In the genomic region with DNA sequence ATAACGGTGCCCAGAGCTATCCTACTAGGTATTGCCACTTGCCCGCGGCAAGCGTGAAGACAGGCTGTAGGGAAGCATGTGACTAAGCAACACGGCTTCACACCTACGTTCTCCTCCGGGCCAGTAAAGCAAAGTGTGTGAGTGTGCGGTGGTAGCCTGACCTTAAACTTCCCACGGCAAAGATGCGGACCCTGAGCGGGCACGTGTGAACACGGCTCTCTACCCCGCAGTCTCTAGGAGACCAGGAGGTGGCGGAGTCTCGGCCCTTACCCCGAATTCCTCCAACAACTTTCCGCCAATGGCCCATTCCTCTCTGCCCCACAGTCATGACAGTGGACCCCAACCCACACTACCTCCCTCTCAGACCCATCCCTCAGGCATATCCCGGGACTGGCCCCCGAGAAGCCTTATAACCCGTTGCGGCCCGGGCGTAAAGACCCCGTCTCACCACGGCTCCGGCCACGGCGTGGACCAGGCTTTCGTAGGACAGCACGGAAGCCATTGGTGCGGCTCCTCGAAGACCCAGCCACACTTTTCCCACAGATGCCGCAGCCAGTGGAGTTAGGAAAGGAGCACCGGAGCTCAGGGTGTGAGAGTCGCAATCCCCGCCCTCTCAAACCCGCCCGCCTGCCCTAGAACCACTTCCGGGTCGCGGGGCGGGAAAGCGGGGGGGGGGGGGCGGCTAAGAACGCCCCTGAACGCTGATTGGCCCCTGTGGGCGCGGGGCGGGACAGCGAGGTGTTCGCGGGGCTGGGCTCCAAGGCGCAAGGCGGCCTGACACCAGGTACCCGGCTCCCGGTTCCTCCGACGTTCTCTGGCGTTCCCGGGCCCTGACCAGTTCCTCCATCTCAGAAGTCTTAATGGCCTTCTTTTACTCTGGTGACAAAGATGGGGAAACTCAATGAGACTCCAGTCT, we compare ENCODE assay signal across 1 cellular context.
A peak's percentile ranks its signal among the peaks of the same experiment; 100 is the strongest.
TF ChIP-seq lines count a peak whose summit lies in the region.

A gene with protein sequence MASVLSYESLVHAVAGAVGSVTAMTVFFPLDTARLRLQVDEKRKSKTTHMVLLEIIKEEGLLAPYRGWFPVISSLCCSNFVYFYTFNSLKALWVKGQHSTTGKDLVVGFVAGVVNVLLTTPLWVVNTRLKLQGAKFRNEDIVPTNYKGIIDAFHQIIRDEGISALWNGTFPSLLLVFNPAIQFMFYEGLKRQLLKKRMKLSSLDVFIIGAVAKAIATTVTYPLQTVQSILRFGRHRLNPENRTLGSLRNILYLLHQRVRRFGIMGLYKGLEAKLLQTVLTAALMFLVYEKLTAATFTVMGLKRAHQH (minus strand): TSS at position 600 of the 916 bp plus-strand sequence. CDS start 98 bp downstream, at position 502.

TF ChIP-seq in HepG2, 621 proteins besides CTCF, POLR2A, EP300 and RAD21 (continued from another document and continues in another):
- TF ChIP-seq KLF15 (CRISPR knock-in tag; IDR thresholded peaks at IDR 0.05; ENCODE audit: borderline replicate concordance), result no peak
- no peak for TF ChIP-seq POLR2AphosphoS2 (IDR thresholded peaks at IDR 0.05; ENCODE audit: low read depth, low read length)
- TF ChIP-seq MAFF (IDR thresholded peaks at IDR 0.05; ENCODE audit: low read depth, low read length), result no peak
- no peak for TF ChIP-seq TAF15 (IDR thresholded peaks at IDR 0.05; ENCODE audit: low read depth, low read length, poor library complexity, severe bottlenecking)
- no peak for TF ChIP-seq MTF1 (CRISPR knock-in tag; IDR thresholded peaks at IDR 0.05)
- no peak; the same call in 1 of the 2 replicates for TF ChIP-seq ZNF891 (CRISPR knock-in tag; IDR thresholded peaks at IDR 0.05)
- TF ChIP-seq ASH2L (IDR thresholded peaks at IDR 0.05; ENCODE audit: insufficient read length, low read depth, low read length), result peak; percentile 94
- no peak for TF ChIP-seq ZNF546 (CRISPR knock-in tag; conservative IDR thresholded peaks at IDR 0.05)
- TF ChIP-seq, protein P1, sequence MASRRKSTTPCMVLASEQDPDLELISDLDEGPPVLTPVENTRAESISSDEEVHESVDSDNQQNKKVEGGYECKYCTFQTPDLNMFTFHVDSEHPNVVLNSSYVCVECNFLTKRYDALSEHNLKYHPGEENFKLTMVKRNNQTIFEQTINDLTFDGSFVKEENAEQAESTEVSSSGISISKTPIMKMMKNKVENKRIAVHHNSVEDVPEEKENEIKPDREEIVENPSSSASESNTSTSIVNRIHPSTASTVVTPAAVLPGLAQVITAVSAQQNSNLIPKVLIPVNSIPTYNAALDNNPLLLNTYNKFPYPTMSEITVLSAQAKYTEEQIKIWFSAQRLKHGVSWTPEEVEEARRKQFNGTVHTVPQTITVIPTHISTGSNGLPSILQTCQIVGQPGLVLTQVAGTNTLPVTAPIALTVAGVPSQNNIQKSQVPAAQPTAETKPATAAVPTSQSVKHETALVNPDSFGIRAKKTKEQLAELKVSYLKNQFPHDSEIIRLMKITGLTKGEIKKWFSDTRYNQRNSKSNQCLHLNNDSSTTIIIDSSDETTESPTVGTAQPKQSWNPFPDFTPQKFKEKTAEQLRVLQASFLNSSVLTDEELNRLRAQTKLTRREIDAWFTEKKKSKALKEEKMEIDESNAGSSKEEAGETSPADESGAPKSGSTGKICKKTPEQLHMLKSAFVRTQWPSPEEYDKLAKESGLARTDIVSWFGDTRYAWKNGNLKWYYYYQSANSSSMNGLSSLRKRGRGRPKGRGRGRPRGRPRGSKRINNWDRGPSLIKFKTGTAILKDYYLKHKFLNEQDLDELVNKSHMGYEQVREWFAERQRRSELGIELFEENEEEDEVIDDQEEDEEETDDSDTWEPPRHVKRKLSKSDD (CRISPR knock-in tag; IDR thresholded peaks at IDR 0.05; ENCODE audit: low read depth), result no peak
- no peak for TF ChIP-seq PRPF4 (IDR thresholded peaks at IDR 0.05; ENCODE audit: low read depth, low read length, poor library complexity, severe bottlenecking)
- no peak for TF ChIP-seq SOX6 (IDR thresholded peaks at IDR 0.05)
- peak; percentile 57 for TF ChIP-seq SOX6 (CRISPR knock-in tag; IDR thresholded peaks at IDR 0.05)
- no peak; the same call in 1 of the 2 replicates for TF ChIP-seq KDM3A (CRISPR knock-in tag; IDR thresholded peaks at IDR 0.05; ENCODE audit: low read depth)
- TF ChIP-seq RNF2 (conservative IDR thresholded peaks at IDR 0.05; ENCODE audit: low read depth), result 0 out of 2 replicates have a peak, but pooled peaks have one; percentile 53
- peak; percentile 23; the same call in 1 of the 2 replicates for TF ChIP-seq ZNF772 (CRISPR knock-in tag; IDR thresholded peaks at IDR 0.05)
- TF ChIP-seq ZNF431 (CRISPR knock-in tag; IDR thresholded peaks at IDR 0.05; ENCODE audit: borderline replicate concordance, low read depth), result no peak
- TF ChIP-seq EEA1 (CRISPR knock-in tag; IDR thresholded peaks at IDR 0.05; ENCODE audit: borderline replicate concordance), result no peak
- TF ChIP-seq AGO2 (optimal IDR thresholded peaks at IDR 0.05; ENCODE audit: low read depth, low read length), result peak; percentile 49
- TF ChIP-seq ZNF30 (CRISPR knock-in tag; IDR thresholded peaks at IDR 0.05), result no peak
- TF ChIP-seq ZFAT (CRISPR knock-in tag; conservative IDR thresholded peaks at IDR 0.05), result no peak
- TF ChIP-seq, protein P2, sequence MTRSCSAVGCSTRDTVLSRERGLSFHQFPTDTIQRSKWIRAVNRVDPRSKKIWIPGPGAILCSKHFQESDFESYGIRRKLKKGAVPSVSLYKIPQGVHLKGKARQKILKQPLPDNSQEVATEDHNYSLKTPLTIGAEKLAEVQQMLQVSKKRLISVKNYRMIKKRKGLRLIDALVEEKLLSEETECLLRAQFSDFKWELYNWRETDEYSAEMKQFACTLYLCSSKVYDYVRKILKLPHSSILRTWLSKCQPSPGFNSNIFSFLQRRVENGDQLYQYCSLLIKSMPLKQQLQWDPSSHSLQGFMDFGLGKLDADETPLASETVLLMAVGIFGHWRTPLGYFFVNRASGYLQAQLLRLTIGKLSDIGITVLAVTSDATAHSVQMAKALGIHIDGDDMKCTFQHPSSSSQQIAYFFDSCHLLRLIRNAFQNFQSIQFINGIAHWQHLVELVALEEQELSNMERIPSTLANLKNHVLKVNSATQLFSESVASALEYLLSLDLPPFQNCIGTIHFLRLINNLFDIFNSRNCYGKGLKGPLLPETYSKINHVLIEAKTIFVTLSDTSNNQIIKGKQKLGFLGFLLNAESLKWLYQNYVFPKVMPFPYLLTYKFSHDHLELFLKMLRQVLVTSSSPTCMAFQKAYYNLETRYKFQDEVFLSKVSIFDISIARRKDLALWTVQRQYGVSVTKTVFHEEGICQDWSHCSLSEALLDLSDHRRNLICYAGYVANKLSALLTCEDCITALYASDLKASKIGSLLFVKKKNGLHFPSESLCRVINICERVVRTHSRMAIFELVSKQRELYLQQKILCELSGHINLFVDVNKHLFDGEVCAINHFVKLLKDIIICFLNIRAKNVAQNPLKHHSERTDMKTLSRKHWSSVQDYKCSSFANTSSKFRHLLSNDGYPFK (CRISPR knock-in tag; IDR thresholded peaks at IDR 0.05; ENCODE audit: borderline replicate concordance), result peak; percentile 78; the same call in 1 of the 2 replicates
- no peak for TF ChIP-seq PPARG (CRISPR knock-in tag; conservative IDR thresholded peaks at IDR 0.05)
- peak; percentile 84 for TF ChIP-seq ZNF883 (CRISPR knock-in tag; IDR thresholded peaks at IDR 0.05; ENCODE audit: not compliant biosample characterization)
- TF ChIP-seq ARHGAP35 (CRISPR knock-in tag; IDR thresholded peaks at IDR 0.05; ENCODE audit: borderline replicate concordance), result no peak
- TF ChIP-seq, protein P3, sequence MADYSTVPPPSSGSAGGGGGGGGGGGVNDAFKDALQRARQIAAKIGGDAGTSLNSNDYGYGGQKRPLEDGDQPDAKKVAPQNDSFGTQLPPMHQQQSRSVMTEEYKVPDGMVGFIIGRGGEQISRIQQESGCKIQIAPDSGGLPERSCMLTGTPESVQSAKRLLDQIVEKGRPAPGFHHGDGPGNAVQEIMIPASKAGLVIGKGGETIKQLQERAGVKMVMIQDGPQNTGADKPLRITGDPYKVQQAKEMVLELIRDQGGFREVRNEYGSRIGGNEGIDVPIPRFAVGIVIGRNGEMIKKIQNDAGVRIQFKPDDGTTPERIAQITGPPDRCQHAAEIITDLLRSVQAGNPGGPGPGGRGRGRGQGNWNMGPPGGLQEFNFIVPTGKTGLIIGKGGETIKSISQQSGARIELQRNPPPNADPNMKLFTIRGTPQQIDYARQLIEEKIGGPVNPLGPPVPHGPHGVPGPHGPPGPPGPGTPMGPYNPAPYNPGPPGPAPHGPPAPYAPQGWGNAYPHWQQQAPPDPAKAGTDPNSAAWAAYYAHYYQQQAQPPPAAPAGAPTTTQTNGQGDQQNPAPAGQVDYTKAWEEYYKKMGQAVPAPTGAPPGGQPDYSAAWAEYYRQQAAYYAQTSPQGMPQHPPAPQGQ (CRISPR knock-in tag; IDR thresholded peaks at IDR 0.05; ENCODE audit: borderline replicate concordance), result no peak; the same call in 1 of the 2 replicates
- TF ChIP-seq, protein P4, sequence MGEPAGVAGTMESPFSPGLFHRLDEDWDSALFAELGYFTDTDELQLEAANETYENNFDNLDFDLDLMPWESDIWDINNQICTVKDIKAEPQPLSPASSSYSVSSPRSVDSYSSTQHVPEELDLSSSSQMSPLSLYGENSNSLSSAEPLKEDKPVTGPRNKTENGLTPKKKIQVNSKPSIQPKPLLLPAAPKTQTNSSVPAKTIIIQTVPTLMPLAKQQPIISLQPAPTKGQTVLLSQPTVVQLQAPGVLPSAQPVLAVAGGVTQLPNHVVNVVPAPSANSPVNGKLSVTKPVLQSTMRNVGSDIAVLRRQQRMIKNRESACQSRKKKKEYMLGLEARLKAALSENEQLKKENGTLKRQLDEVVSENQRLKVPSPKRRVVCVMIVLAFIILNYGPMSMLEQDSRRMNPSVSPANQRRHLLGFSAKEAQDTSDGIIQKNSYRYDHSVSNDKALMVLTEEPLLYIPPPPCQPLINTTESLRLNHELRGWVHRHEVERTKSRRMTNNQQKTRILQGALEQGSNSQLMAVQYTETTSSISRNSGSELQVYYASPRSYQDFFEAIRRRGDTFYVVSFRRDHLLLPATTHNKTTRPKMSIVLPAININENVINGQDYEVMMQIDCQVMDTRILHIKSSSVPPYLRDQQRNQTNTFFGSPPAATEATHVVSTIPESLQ (CRISPR knock-in tag; conservative IDR thresholded peaks at IDR 0.05), result no peak
- peak; percentile 48 for TF ChIP-seq YY1 (IDR thresholded peaks at IDR 0.05; ENCODE audit: insufficient read depth, insufficient replicate concordance, low read depth, low read length)
- no peak for TF ChIP-seq ZNF430 (CRISPR knock-in tag; IDR thresholded peaks at IDR 0.05)
- no peak for TF ChIP-seq SSRP1 (CRISPR knock-in tag; IDR thresholded peaks at IDR 0.05)
- 0 out of 2 replicates have a peak, but pooled peaks have one; percentile 82 for TF ChIP-seq ZNF619 (CRISPR knock-in tag; IDR thresholded peaks at IDR 0.05)
- peak; percentile 19; the same call in 1 of the 2 replicates for TF ChIP-seq NFKB2 (CRISPR knock-in tag; IDR thresholded peaks at IDR 0.05; ENCODE audit: borderline replicate concordance)
- TF ChIP-seq CBX1 (IDR thresholded peaks at IDR 0.05; ENCODE audit: low read depth), result no peak
- TF ChIP-seq HDAC2 (CRISPR knock-in tag; IDR thresholded peaks at IDR 0.05), result peak; percentile 14; the same call in 1 of the 2 replicates
- TF ChIP-seq, protein P5, sequence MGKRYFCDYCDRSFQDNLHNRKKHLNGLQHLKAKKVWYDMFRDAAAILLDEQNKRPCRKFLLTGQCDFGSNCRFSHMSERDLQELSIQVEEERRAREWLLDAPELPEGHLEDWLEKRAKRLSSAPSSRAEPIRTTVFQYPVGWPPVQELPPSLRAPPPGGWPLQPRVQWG (CRISPR knock-in tag; IDR thresholded peaks at IDR 0.05; ENCODE audit: borderline replicate concordance, low read depth), result no peak
- TF ChIP-seq ZNF773 (CRISPR knock-in tag; IDR thresholded peaks at IDR 0.05; ENCODE audit: borderline replicate concordance), result no peak
- peak; percentile 46 for TF ChIP-seq ZNF225 (CRISPR knock-in tag; IDR thresholded peaks at IDR 0.05)
- TF ChIP-seq, protein P6, sequence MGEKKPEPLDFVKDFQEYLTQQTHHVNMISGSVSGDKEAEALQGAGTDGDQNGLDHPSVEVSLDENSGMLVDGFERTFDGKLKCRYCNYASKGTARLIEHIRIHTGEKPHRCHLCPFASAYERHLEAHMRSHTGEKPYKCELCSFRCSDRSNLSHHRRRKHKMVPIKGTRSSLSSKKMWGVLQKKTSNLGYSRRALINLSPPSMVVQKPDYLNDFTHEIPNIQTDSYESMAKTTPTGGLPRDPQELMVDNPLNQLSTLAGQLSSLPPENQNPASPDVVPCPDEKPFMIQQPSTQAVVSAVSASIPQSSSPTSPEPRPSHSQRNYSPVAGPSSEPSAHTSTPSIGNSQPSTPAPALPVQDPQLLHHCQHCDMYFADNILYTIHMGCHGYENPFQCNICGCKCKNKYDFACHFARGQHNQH (CRISPR knock-in tag; IDR thresholded peaks at IDR 0.05), result no peak; the same call in 1 of the 2 replicates
- TF ChIP-seq, protein P7, sequence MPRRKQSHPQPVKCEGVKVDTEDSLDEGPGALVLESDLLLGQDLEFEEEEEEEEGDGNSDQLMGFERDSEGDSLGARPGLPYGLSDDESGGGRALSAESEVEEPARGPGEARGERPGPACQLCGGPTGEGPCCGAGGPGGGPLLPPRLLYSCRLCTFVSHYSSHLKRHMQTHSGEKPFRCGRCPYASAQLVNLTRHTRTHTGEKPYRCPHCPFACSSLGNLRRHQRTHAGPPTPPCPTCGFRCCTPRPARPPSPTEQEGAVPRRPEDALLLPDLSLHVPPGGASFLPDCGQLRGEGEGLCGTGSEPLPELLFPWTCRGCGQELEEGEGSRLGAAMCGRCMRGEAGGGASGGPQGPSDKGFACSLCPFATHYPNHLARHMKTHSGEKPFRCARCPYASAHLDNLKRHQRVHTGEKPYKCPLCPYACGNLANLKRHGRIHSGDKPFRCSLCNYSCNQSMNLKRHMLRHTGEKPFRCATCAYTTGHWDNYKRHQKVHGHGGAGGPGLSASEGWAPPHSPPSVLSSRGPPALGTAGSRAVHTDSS (CRISPR knock-in tag; conservative IDR thresholded peaks at IDR 0.05), result no peak
- peak; percentile 66; the same call in 1 of the 2 replicates for TF ChIP-seq ZNF350 (CRISPR knock-in tag; IDR thresholded peaks at IDR 0.05; ENCODE audit: borderline replicate concordance, low read depth)
- TF ChIP-seq ZBTB3 (CRISPR knock-in tag; IDR thresholded peaks at IDR 0.05; ENCODE audit: borderline replicate concordance, low read depth), result no peak
- no peak for TF ChIP-seq RBAK (CRISPR knock-in tag; IDR thresholded peaks at IDR 0.05)
- 0 out of 2 replicates have a peak, but pooled peaks have one; percentile 62 for TF ChIP-seq ARNTL (CRISPR knock-in tag; IDR thresholded peaks at IDR 0.05)
- TF ChIP-seq ZNF530 (CRISPR knock-in tag; IDR thresholded peaks at IDR 0.05; ENCODE audit: low read depth), result no peak
- TF ChIP-seq ZNF282 (IDR thresholded peaks at IDR 0.05; ENCODE audit: partially characterized antibody), result no peak
- no peak for TF ChIP-seq ZKSCAN8 (CRISPR knock-in tag; IDR thresholded peaks at IDR 0.05; ENCODE audit: borderline replicate concordance)
- TF ChIP-seq ZNF792 (CRISPR knock-in tag; IDR thresholded peaks at IDR 0.05), result no peak
- TF ChIP-seq ATM (IDR thresholded peaks at IDR 0.05; ENCODE audit: borderline replicate concordance), result no peak
- no peak for TF ChIP-seq WIZ (CRISPR knock-in tag; IDR thresholded peaks at IDR 0.05)
